In the genomic region with DNA sequence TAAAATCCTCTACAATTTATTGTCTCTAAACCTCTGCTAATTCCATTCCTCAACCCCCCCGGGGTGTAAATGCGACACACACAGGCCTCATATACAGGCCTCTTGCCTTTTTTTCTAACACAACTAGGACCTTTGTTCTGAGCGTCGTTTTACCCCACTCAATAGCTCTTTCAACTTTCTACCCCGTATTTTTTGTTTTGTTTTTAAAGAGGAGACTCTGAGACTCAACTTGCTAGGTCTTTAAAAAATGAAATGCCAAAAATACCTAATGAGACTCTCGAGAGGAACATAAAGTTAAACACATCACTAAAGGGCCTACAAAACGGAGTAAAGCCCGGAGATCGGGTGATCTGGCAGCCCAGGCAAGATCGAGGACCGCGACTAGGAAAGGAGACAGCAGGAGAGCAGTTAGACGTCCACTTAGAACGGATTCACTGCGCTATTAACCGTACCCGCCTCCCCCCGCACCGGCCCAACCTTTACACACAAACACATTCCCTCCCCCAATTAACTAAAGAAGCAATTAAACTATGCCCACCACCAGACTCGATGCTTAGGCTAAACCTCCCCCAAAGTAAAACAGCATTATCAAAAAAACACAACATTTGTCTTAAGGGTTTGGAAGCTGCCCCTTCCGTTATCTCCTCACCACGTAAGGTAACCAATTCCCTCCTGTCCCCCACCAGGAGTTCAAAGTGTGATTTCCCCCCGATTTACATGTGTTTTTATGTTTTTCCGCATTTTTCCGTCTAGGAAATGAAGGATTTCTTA, we compare ENCODE assay signal across 8 cellular contexts. TPM values are rescaled to one million over a fixed set of nuclear protein-coding genes. Genes with fewer than 3 reads are reported as not detected.
DNase-seq lines count a peak whose midpoint lies in the region; ATAC-seq, FAIRE-seq and TF ChIP-seq lines count a peak whose summit lies in the region.

No MANE protein-coding gene starts in this region.

- H2AFZ ChIP-seq in PC-3 (ENCODE audit: low read length), result no peak overlapping the region
- H2AFZ ChIP-seq in keratinocyte (ENCODE audit: control insufficient read depth, low read length), result no peak overlapping the region

- no peak for TF ChIP-seq CTCF in GM06990 (IDR thresholded peaks at IDR 0.05; ENCODE audit: insufficient read depth, low read length, poor library complexity, severe bottlenecking)
- no peak for TF ChIP-seq CTCF in PC-3 (conservative IDR thresholded peaks at IDR 0.05; ENCODE audit: low read depth, low read length)
- TF ChIP-seq CTCF in astrocyte of the cerebellum (IDR thresholded peaks at IDR 0.05; ENCODE audit: low read depth, low read length, missing control alignments), result no peak
- no peak for TF ChIP-seq CTCF in keratinocyte (optimal IDR thresholded peaks at IDR 0.05 in 1 of 3, IDR thresholded peaks at IDR 0.05 in 1 of 3, conservative IDR thresholded peaks at IDR 0.05 in 1 of 3; ENCODE audit: extremely low read depth in 1 of 3, insufficient read depth in 2 of 3, low read length in 3 of 3)

- H3K9ac ChIP-seq in PC-3 (ENCODE audit: low read length) (peak overlapping the region; percentile 90), keratinocyte (ENCODE audit: control insufficient read depth, extremely low read depth, insufficient read depth, low read length) (peak overlapping the region; percentile 92)

- peaks cover 77% of the 10 kb centered on the region for H3K79me2 ChIP-seq in PC-3 (ENCODE audit: low read length)
- peaks cover 70% of the 10 kb centered on the region for H3K79me2 ChIP-seq in keratinocyte (ENCODE audit: control insufficient read depth, insufficient read depth, low read length)

- H3K27me3 ChIP-seq in GM06990 (replicated peaks; ENCODE audit: control insufficient read depth, insufficient read depth, low read length), result no peaks in the 10 kb centered on the region
- H3K27me3 ChIP-seq in PC-3 (ENCODE audit: low read length), result no peaks in the 10 kb centered on the region
- H3K27me3 ChIP-seq in keratinocyte (ENCODE audit: control insufficient read depth, extremely low read depth, insufficient read depth, low read length), result no peaks in the 10 kb centered on the region

- H3K27ac ChIP-seq in PC-3 (ENCODE audit: low read length) (no peak overlapping the region), keratinocyte (ENCODE audit: control insufficient read depth, insufficient read depth, low read length) (peak overlapping the region; percentile 51)

- no peak for FAIRE-seq in keratinocyte (lab: Jason Lieb, UNC)
- FAIRE-seq in RCC 7860 (lab: Jason Lieb, UNC), result no peak

- CTCF ChIA-PET in PC-3 (lab: Charles Lee), result no interaction called here

- H3K4me3 ChIP-seq in GM06990 (replicated peaks; ENCODE audit: low read depth, low read length) (peak overlapping the region; percentile 90), PC-3 (ENCODE audit: low read length) (peak overlapping the region; percentile 98), astrocyte of the cerebellum (ENCODE audit: low read depth, low read length) (peak overlapping the region; percentile 94), keratinocyte (ENCODE audit: control insufficient read depth in 2 of 3, extremely low read depth in 1 of 3, insufficient read depth in 2 of 3, low read depth in 1 of 3, low read length in 3 of 3) (peak overlapping the region; percentile 75 to 93 (median 90))

- TSS peak; percentile 27 for BruUV-seq in PC-3 (replicated peaks; lab: Mats Ljungman, UMichigan)

- dilution Hi-C loops in keratinocyte (cut with MboI; ENCODE audit: extremely low pct_ligation_motif_present, low sequenced_read_pairs), result no loop called here

- peaks cover 13% of the 10 kb centered on the region; the same call in 1 of the 2 replicates for H3K4me1 ChIP-seq in PC-3 (ENCODE audit: insufficient read depth, low read length)
- H3K4me1 ChIP-seq in keratinocyte (ENCODE audit: control insufficient read depth, extremely low read depth, insufficient read depth, low read length), result peaks cover 8% of the 10 kb centered on the region

- peaks cover 24% of the 10 kb centered on the region for H4K20me1 ChIP-seq in PC-3 (ENCODE audit: low read length)
- H4K20me1 ChIP-seq in keratinocyte (ENCODE audit: control insufficient read depth, extremely low read depth, insufficient read depth, low read length), result peaks cover 9% of the 10 kb centered on the region

- H3K9me1 ChIP-seq in keratinocyte (ENCODE audit: control insufficient read depth, extremely low read depth, insufficient read depth, low read length), result no peaks in the 10 kb centered on the region

- ATAC-seq in PC-3 (no peak), HG03571 (IDR thresholded peaks at IDR 0.05; ENCODE audit: unreplicated experiment) (no peak)

- H3F3A ChIP-seq in PC-3 (ENCODE audit: low read length, unreplicated experiment), result no peaks in the 10 kb centered on the region

- no peaks in the 10 kb centered on the region for H3K9me2 ChIP-seq in PC-3 (replicated peaks; ENCODE audit: low read length)

- POLR2A ChIA-PET in PC-3 (lab: Charles Lee; ENCODE audit: unreplicated experiment), result interaction anchor here (0.6 kb wide), 1 partner anchor 1853 kb away, joined by 9 read pairs; no protein-coding TSS in a partner anchor

- in situ Hi-C loops in astrocyte of the cerebellum (cut with HindIII; ENCODE audit: low sequenced_read_pairs), result no loop called here

- H3K36me3 ChIP-seq in GM06990 (ENCODE audit: control insufficient read depth, insufficient read depth, low read length), result peaks cover 5% of the 10 kb centered on the region
- peaks cover 12% of the 10 kb centered on the region; the same call in 1 of the 2 replicates for H3K36me3 ChIP-seq in PC-3 (ENCODE audit: low read depth, low read length)
- H3K36me3 ChIP-seq in keratinocyte (ENCODE audit: control insufficient read depth in 2 of 2, extremely low read depth in 1 of 2, insufficient read depth in 2 of 2, low read length in 2 of 2), result peaks cover 0 to 7% of the 10 kb centered on the region in 2 experiments

- H3K4me2 ChIP-seq in PC-3 (ENCODE audit: low read length) (peak overlapping the region; percentile 98), keratinocyte (ENCODE audit: control insufficient read depth, extremely low read depth, insufficient read depth, low read depth, low read length) (peak overlapping the region; percentile 89)

- H3K9me3 ChIP-seq in PC-3 (ENCODE audit: low read length), result no peaks in the 10 kb centered on the region
- H3K9me3 ChIP-seq in keratinocyte (ENCODE audit: control insufficient read depth, low read depth, low read length), result no peaks in the 10 kb centered on the region

- intact Hi-C loops in PC-3 (cut with micrococcal nuclease), result loop anchor here (5.0 kb wide), 1 partner anchor 138 kb away; no protein-coding TSS in a partner anchor

- peak; percentile 22 for DNase-seq in GM06990 (ENCODE audit: extremely low read depth, insufficient read length)
- no peak for DNase-seq in PC-3
- no peak for DNase-seq in astrocyte of the cerebellum (ENCODE audit: low read depth)
- no peak for DNase-seq in keratinocyte (ENCODE audit: low read depth, low spot score)
- peak; percentile 50 for DNase-seq in stimulated activated CD8-positive, alpha-beta memory T cell treated with anti-CD3 and anti-CD28 coated beads, Interleukin-4, amount 100 ng/mL, for 48 hours
- no peak for DNase-seq in epidermal melanocyte (ENCODE audit: insufficient read length, low spot score)
- DNase-seq in RCC 7860 (ENCODE audit: low spot score), result no peak

RNA-seq across cellular contexts. Expression of gene TRIP12, which starts 1.6 kb away (rescaled TPM):
- total RNA-seq in PC-3 (2014; rRNA removed), result 113 and 147 TPM in 2 replicates
- polyA plus RNA-seq in keratinocyte, result 86.9 to 123 TPM (median 96.8 TPM) in 3 replicates
- polyA plus RNA-seq in keratinocyte (2011; ENCODE audit: low read depth), result 435 TPM
- 50.0 and 85.7 TPM in 2 replicates for polyA plus RNA-seq in keratinocyte (2011; cell fraction: cytosol; rRNA removed)
- polyA plus RNA-seq in keratinocyte (2011; cell fraction: nucleus; rRNA removed), result 153 and 189 TPM in 2 replicates
- polyA plus RNA-seq in keratinocyte (2012; ENCODE audit: low replicate concordance), result 59.8 and 147 TPM in 2 replicates
- polyA minus RNA-seq in keratinocyte, result 167 to 427 TPM (median 300 TPM) in 3 replicates
- polyA minus RNA-seq in keratinocyte (2011; cell fraction: cytosol; rRNA and poly(A)+ RNA removed), result 159 TPM
- polyA minus RNA-seq in keratinocyte (2011; cell fraction: nucleus; rRNA and poly(A)+ RNA removed), result 253 and 542 TPM in 2 replicates

RNA-seq across cellular contexts. Expression of gene FBXO36, which starts 2.1 kb away (rescaled TPM):
- 3.6 and 4.3 TPM in 2 replicates for total RNA-seq in PC-3 (2014; rRNA removed)
- polyA plus RNA-seq in keratinocyte, result 1.6 to 2.3 TPM (median 1.7 TPM) in 3 replicates
- 1.3 TPM for polyA plus RNA-seq in keratinocyte (2011; ENCODE audit: low read depth)
- 1.8 and 2.0 TPM in 2 replicates for polyA plus RNA-seq in keratinocyte (2011; cell fraction: cytosol; rRNA removed)
- polyA plus RNA-seq in keratinocyte (2011; cell fraction: nucleus; rRNA removed), result 1.8 and 2.4 TPM in 2 replicates
- polyA plus RNA-seq in keratinocyte (2012; ENCODE audit: low replicate concordance), result 0.93 and 2.3 TPM in 2 replicates
- 1.4 to 3.1 TPM (median 2.0 TPM) in 3 replicates for polyA minus RNA-seq in keratinocyte
- 1.2 TPM for polyA minus RNA-seq in keratinocyte (2011; cell fraction: cytosol; rRNA and poly(A)+ RNA removed)
- polyA minus RNA-seq in keratinocyte (2011; cell fraction: nucleus; rRNA and poly(A)+ RNA removed), result 0.84 and 2.6 TPM in 2 replicates

Comparison
In these comparisons a context has a peak if more than half of its experiments do, and no peak if none do; other contexts are left out.
1. DNase-seq: peak in GM06990 (single experiment) and stimulated activated CD8-positive, alpha-beta memory T cell treated with anti-CD3 and anti-CD28 coated beads, Interleukin-4, amount 100 ng/mL, for 48 hours (single experiment); none in PC-3 (single experiment), astrocyte of the cerebellum (single experiment), keratinocyte (single experiment), epidermal melanocyte (single experiment) and RCC 7860 (single experiment).
2. Peak in every context shown above with its lines, with median percentiles within 50 percentile points of each other: H3K4me3 ChIP-seq.